ENCODE assay signal across 2 cellular contexts in the genomic region with DNA sequence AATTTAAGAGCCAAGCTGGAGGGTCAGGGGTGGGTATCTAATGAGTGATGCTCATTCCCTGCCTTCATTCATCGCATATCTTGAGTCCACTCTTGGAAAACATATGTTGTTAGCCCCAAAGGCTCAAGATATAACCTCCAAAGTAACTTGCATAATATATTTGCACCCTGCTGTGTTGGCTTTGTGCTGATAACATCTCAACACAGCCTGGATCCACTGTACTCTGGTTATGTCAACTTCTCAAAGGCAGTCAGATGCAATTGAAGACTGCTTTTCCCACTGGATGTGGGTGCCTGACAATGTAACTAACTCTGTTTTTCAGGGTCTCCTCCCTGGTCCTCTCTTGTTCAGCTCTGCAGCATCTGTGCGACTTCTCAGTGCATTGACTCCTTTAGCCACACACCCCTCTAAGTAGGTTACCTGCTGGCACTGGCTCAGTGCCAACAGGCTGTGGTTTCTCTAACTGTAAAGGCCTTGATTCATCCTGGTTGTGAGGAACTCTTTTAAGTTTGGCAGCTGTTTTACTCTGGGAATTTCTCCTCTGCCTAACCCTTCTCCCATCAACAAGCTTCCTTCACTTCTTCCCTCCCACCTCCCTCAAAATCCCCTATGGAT.
TF ChIP-seq lines count a peak whose summit lies in the region.

No MANE protein-coding gene starts in this region.

TF ChIP-seq in HCT116, 20 proteins besides CTCF, POLR2A, EP300 and RAD21:
- no peak for TF ChIP-seq SRF (IDR thresholded peaks at IDR 0.05; ENCODE audit: low read depth)
- TF ChIP-seq TCF7L2 (IDR thresholded peaks at IDR 0.05; ENCODE audit: borderline replicate concordance, extremely low read depth, insufficient read depth, insufficient read length), result peak; percentile 24

TF ChIP-seq in H1, 55 proteins besides CTCF, POLR2A, EP300 and RAD21:
- no peak for TF ChIP-seq SRF (IDR thresholded peaks at IDR 0.05; ENCODE audit: low read depth, low read length)
- no peak for TF ChIP-seq KDM5A (IDR thresholded peaks at IDR 0.05; ENCODE audit: low read length)
- no peak for TF ChIP-seq SP2 (IDR thresholded peaks at IDR 0.05; ENCODE audit: low read length)
- TF ChIP-seq SIN3A (conservative IDR thresholded peaks at IDR 0.05 in 1 of 2, IDR thresholded peaks at IDR 0.05 in 1 of 2; ENCODE audit: low read depth in 1 of 2, low read length in 2 of 2), result no peak
- no peak for TF ChIP-seq SP1 (IDR thresholded peaks at IDR 0.05; ENCODE audit: low read depth, low read length)
- TF ChIP-seq, protein P1, sequence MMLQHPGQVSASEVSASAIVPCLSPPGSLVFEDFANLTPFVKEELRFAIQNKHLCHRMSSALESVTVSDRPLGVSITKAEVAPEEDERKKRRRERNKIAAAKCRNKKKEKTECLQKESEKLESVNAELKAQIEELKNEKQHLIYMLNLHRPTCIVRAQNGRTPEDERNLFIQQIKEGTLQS (IDR thresholded peaks at IDR 0.05; ENCODE audit: insufficient read depth, low read depth, low read length), result no peak
- TF ChIP-seq MAFK (IDR thresholded peaks at IDR 0.05; ENCODE audit: low read depth, low read length), result no peak
